In the genomic region with DNA sequence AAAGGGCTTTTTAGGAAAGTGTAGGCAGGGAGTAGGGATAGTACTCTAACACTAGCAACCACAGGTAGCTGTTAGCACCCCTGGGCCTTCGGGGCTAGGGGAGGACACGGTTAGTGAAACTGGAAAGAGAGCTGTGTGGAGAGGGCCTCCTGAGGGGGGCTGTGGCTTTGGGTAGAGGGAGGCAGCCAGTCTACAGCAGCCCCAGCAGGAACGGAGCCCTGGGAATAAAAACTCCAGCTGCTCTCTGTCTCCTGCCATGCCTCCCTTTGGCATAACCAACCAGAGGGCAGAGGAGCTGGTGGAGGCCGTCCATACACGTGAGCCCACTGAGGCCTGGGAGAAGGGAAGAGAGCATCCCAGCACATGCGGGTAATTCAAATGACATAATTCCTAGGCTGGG, we compare ENCODE assay signal across 20 cellular contexts.
DNase-seq lines count a peak whose midpoint lies in the region; ATAC-seq and TF ChIP-seq lines count a peak whose summit lies in the region.
"Had no signal": no experiment of that assay in that cellular context is flagged by ENCODE, and none has a peak within 500 bp of the region (broad histone marks: within the 10 kb centered on the region; RNA-seq: fewer than 3 reads in every experiment).

No MANE protein-coding gene starts in this region.

- H3K79me1 ChIP-seq in H9 (ENCODE audit: insufficient read depth, low read depth, low read length, poor library complexity, severe bottlenecking) = no peaks in the 10 kb centered on the region

- no peak overlapping the region for H2BK5ac ChIP-seq in H9 (ENCODE audit: insufficient read length, low read length)

- DNase-seq in NCI-H1092 (lab: John Stamatoyannopoulos, UW) (peak; percentile 19), NCI-H1092 treated with DMSO at 0.1 percent for 48 hours (lab: John Stamatoyannopoulos, UW) (no peak), H9 (peak; percentile 13), NCI-H748 treated with DMSO at 0.1 percent for 48 hours (lab: John Stamatoyannopoulos, UW) (peak; percentile 23), retina (peak; percentile 34), psoas muscle (no peak), pons (ENCODE audit: low spot score) (no peak)
- DNase-seq in activated effector memory CD4-positive, alpha-beta T cell treated with anti-CD3 and anti-CD28 coated beads, Interleukin-2, amount 50 U/mL, for 16 hours = no peak
- DNase-seq: activated naive CD4-positive, alpha-beta T cell; activated T-cell treated with anti-CD3 and anti-CD28 coated beads, Interleukin-2, amount 50 U/mL, for 4 hours; CD4-positive, CD25-positive, alpha-beta regulatory T cell; dermis blood vessel endothelial cell; mesenchymal stem cell; SK-N-SH; stimulated activated naive CD8-positive, alpha-beta T cell treated with anti-CD3 and anti-CD28 coated beads, Interleukin-15, Interleukin-2, amounts not matched to agents 100 U/mL and 50 U/mL, for 24 hours; T-helper 17 cell had no signal

- WGBS in H9 (ENCODE audit: extremely low coverage, insufficient read length, low lambda C conversion rate) = no CpG with 5 or more reads among the region's 6 CpGs
- 55 to 61% (median 61%) methylated on average over 6 of the region's 6 CpGs for WGBS in psoas muscle, 3 donors

- H3K14ac ChIP-seq in H9 (ENCODE audit: insufficient read depth, low read length) = no peak overlapping the region

- H2BK15ac ChIP-seq in H9 (ENCODE audit: low read depth, low read length) = no peak overlapping the region

- H3K4me3 Mint-ChIP-seq in H9 = no peak overlapping the region
- H3K4me3 Mint-ChIP-seq: activated T-cell treated with anti-CD3 and anti-CD28 coated beads, Interleukin-2, amount 50 U/mL, for 4 hours; CD4-positive, CD25-positive, alpha-beta regulatory T cell; central memory CD8-positive, alpha-beta T cell; GM23338; neural progenitor cell; T-helper 17 cell had no signal

- peaks cover 88% of the 10 kb centered on the region for H3K27me3 Mint-ChIP-seq in H9 (ENCODE audit: low read depth)

- H3K9ac ChIP-seq in H9 (ENCODE audit: extremely low read depth, insufficient read length, low read length) = no peak overlapping the region
- H3K9ac ChIP-seq: neural progenitor cell, SK-N-SH had no signal

- H3T11ph ChIP-seq in H9 (ENCODE audit: low read length) = no peak overlapping the region

- no peak overlapping the region for H4K91ac ChIP-seq in H9 (ENCODE audit: insufficient read length, low read depth, low read length)

- no peaks in the 10 kb centered on the region; the same call in 1 of the 2 replicates for H3K27me3 ChIP-seq in H9 (ENCODE audit: insufficient read depth, low read length)
- H3K27me3 ChIP-seq in psoas muscle (ENCODE audit: insufficient read depth in 3 of 3, low read length in 2 of 3) = no peaks in the 10 kb centered on the region

- no peak overlapping the region for H3K56ac ChIP-seq in H9 (ENCODE audit: insufficient read length, low read depth, low read length)

- H2BK20ac ChIP-seq in H9 (ENCODE audit: low read depth, low read length, poor library complexity, severe bottlenecking) = no peak overlapping the region

- no peak overlapping the region for H3K4ac ChIP-seq in H9 (ENCODE audit: low read depth, low read length)

- H3K4me3 ChIP-seq in psoas muscle = no peak overlapping the region
- H3K4me3 ChIP-seq: GM23338, neural progenitor cell had no signal

- no peak overlapping the region for H3K27ac Mint-ChIP-seq in H9
- H3K27ac Mint-ChIP-seq: CD4-positive, CD25-positive, alpha-beta regulatory T cell; GM23338; neural progenitor cell; T-helper 17 cell had no signal

- no peak overlapping the region for H2BK120ac ChIP-seq in H9 (ENCODE audit: low read depth, low read length, poor library complexity, severe bottlenecking)

- peaks cover 0 to 5% of the 10 kb centered on the region in 2 experiments; a peak in 1 of 4 replicates for H3K4me1 Mint-ChIP-seq in H9
- H3K4me1 Mint-ChIP-seq: CD4-positive, CD25-positive, alpha-beta regulatory T cell; central memory CD8-positive, alpha-beta T cell; GM23338 had no signal

- ATAC-seq in psoas muscle = no peak
- ATAC-seq: activated T-cell treated with anti-CD3 and anti-CD28 coated beads, Interleukin-2, amount 50 U/mL, for 4 hours; GM23338; stimulated activated naive CD8-positive, alpha-beta T cell treated with anti-CD3 and anti-CD28 coated beads, Interleukin-15, Interleukin-2, amounts not matched to agents 100 U/mL and 50 U/mL, for 24 hours; T-helper 17 cell had no signal

- H3K23me2 ChIP-seq in H9 (ENCODE audit: insufficient read length, low read depth, low read length, poor library complexity, severe bottlenecking) = no peaks in the 10 kb centered on the region

- intact Hi-C loops in psoas muscle (cut with DNase I) = no loop called here

- H3K23ac ChIP-seq in H9 (ENCODE audit: insufficient read length, low read depth, low read length) = no peak overlapping the region

- no peaks in the 10 kb centered on the region for H3K9me3 Mint-ChIP-seq in H9
- H3K9me3 Mint-ChIP-seq: activated T-cell treated with anti-CD3 and anti-CD28 coated beads, Interleukin-2, amount 50 U/mL, for 4 hours; central memory CD8-positive, alpha-beta T cell; GM23338; neural progenitor cell had no signal

- no peak overlapping the region for H2AFZ ChIP-seq in H9 (ENCODE audit: low read length)
- H2AFZ ChIP-seq: GM23338, neural progenitor cell had no signal

- no peak overlapping the region for H3K4me2 ChIP-seq in H9 (ENCODE audit: insufficient read depth, insufficient read length, low read length)
- H3K4me2 ChIP-seq: GM23338, neural progenitor cell, SK-N-SH had no signal

- H4K20me1 ChIP-seq in H9 (ENCODE audit: control insufficient read depth, insufficient read depth, insufficient read length) = no peaks in the 10 kb centered on the region

- H4K5ac ChIP-seq in H9 (ENCODE audit: insufficient read length, low read depth, low read length) = no peak overlapping the region

- H3K9me3 ChIP-seq in H9 (ENCODE audit: control insufficient read depth, low read depth, low read length) = no peaks in the 10 kb centered on the region
- H3K9me3 ChIP-seq in psoas muscle = no peaks in the 10 kb centered on the region
- H3K9me3 ChIP-seq: SK-N-SH had no signal

- TF ChIP-seq CTCF in H9 (conservative IDR thresholded peaks at IDR 0.05) (no peak), psoas muscle (IDR thresholded peaks at IDR 0.05) (no peak)

- no peaks in the 10 kb centered on the region for H3K36me3 ChIP-seq in psoas muscle (ENCODE audit: insufficient read depth in 1 of 2, low read depth in 1 of 2)
- H3K36me3 ChIP-seq: neural progenitor cell had no signal

- no peaks in the 10 kb centered on the region for H3K4me1 ChIP-seq in H9 (ENCODE audit: insufficient read depth, low read length)
- peaks cover 9% of the 10 kb centered on the region for H3K4me1 ChIP-seq in psoas muscle

- no peak overlapping the region for H2BK12ac ChIP-seq in H9 (ENCODE audit: insufficient read length, low read depth, low read length)

- H4K8ac ChIP-seq in H9 (replicated peaks; ENCODE audit: insufficient read length, low read depth, low read length) = no peak overlapping the region

- no peak overlapping the region for H3K18ac ChIP-seq in H9 (ENCODE audit: insufficient read length, low read depth, low read length)

- H3K36me3 Mint-ChIP-seq in H9 (ENCODE audit: insufficient read depth in 1 of 3, low read depth in 3 of 3) = no peaks in the 10 kb centered on the region
- H3K36me3 Mint-ChIP-seq: CD4-positive, CD25-positive, alpha-beta regulatory T cell; neural progenitor cell had no signal

- no peak overlapping the region for H2AK5ac ChIP-seq in H9 (ENCODE audit: insufficient read length, low read length)

- H3K27ac ChIP-seq in H9 (ENCODE audit: insufficient read length, low read depth, low read length) (no peak overlapping the region), psoas muscle (no peak overlapping the region)
- H3K27ac ChIP-seq: 22Rv1, neural progenitor cell had no signal

- H3K79me2 ChIP-seq in H9 (ENCODE audit: insufficient read depth, low read length) = no peaks in the 10 kb centered on the region

Comparison
In these comparisons a context has a peak if more than half of its experiments do, and no peak if none do; other contexts are left out.
1. DNase-seq: peak in NCI-H1092 (single experiment), H9 (single experiment), NCI-H748 treated with DMSO at 0.1 percent for 48 hours (single experiment) and retina (single experiment); none in NCI-H1092 treated with DMSO at 0.1 percent for 48 hours (single experiment), activated effector memory CD4-positive, alpha-beta T cell treated with anti-CD3 and anti-CD28 coated beads, Interleukin-2, amount 50 U/mL, for 16 hours (single experiment), psoas muscle (0 of 2) and pons (single experiment).